ENCODE assay signal across 9 cellular contexts in genomic region chrX:119693996-119694451, GRCh38. TPM values are rescaled to one million over a fixed set of nuclear protein-coding genes. Genes with fewer than 3 reads are reported as not detected.
A peak's percentile ranks its signal among the peaks of the same experiment; 100 is the strongest.
DNase-seq lines count a peak whose midpoint lies in the region; ATAC-seq and TF ChIP-seq lines count a peak whose summit lies in the region.
"Had no signal": no experiment of that assay in that cellular context is flagged by ENCODE, and none has a peak within 500 bp of the region (broad histone marks: within the 10 kb centered on the region; RNA-seq: fewer than 3 reads in every experiment).

No MANE protein-coding gene starts in this region.

- H3K36me3 ChIP-seq in CD4-positive, CD25-positive, alpha-beta regulatory T cell (ENCODE audit: control insufficient read depth, insufficient read depth, low read length), result no peaks in the 10 kb centered on the region
- no peaks in the 10 kb centered on the region for H3K36me3 ChIP-seq in duodenal mucosa (ENCODE audit: control insufficient read depth in 1 of 2, insufficient read depth in 2 of 2, low read length in 2 of 2)

- peak overlapping the region; percentile 97 for H3K27ac ChIP-seq in CD4-positive, CD25-positive, alpha-beta regulatory T cell (ENCODE audit: insufficient read depth, low read length, poor library complexity, severe bottlenecking)
- peak overlapping the region; percentile 89; the same call in 1 of the 2 replicates for H3K27ac ChIP-seq in HL-60 (replicated peaks)
- H3K27ac ChIP-seq in duodenal mucosa (ENCODE audit: low read depth, low read length), result no peak overlapping the region

- intact Hi-C loops in posterior vena cava (cut with DNase I), result no loop called here

- no peaks in the 10 kb centered on the region for H3K9me3 Mint-ChIP-seq in CD4-positive, CD25-positive, alpha-beta regulatory T cell
- peaks cover 63% of the 10 kb centered on the region for H3K9me3 Mint-ChIP-seq in nephron progenitor cell

- TF ChIP-seq CTCF in HL-60 (IDR thresholded peaks at IDR 0.05; ENCODE audit: insufficient read depth, low read length), result no peak
- TF ChIP-seq CTCF in nephron progenitor cell (IDR thresholded peaks at IDR 0.05), result no peak

- H3K9ac ChIP-seq in duodenal mucosa (ENCODE audit: low read depth in 1 of 2, low read length in 2 of 2), result no peak overlapping the region

- DNase-seq in CD4-positive, CD25-positive, alpha-beta regulatory T cell, result no peak
- DNase-seq in HL-60 (ENCODE audit: low read depth in 1 of 2, low spot score in 1 of 2) (no peak), nephron progenitor cell (peak; percentile 33), DMS114 treated with DMSO at 0.1 percent for 48 hours (lab: John Stamatoyannopoulos, UW; ENCODE audit: unreplicated experiment) (no peak), posterior vena cava (ENCODE audit: low spot score) (no peak), occipital lobe (lab: John Stamatoyannopoulos, UW) (no peak)
- DNase-seq: NCI-H1092 had no signal

- no peak overlapping the region for H3K4me3 ChIP-seq in CD4-positive, CD25-positive, alpha-beta regulatory T cell (ENCODE audit: low read depth, low read length)
- H3K4me3 ChIP-seq in HL-60 (replicated peaks; ENCODE audit: insufficient read depth, low read length), result no peak overlapping the region
- H3K4me3 ChIP-seq in duodenal mucosa (ENCODE audit: low read depth in 1 of 2, low read length in 2 of 2), result peak overlapping the region; percentile 63 to 76

- H3K36me3 Mint-ChIP-seq in CD4-positive, CD25-positive, alpha-beta regulatory T cell, result peaks cover 3% of the 10 kb centered on the region
- H3K36me3 Mint-ChIP-seq in nephron progenitor cell (ENCODE audit: low read depth), result peaks cover 5% of the 10 kb centered on the region

- H3K27me3 Mint-ChIP-seq in CD4-positive, CD25-positive, alpha-beta regulatory T cell, result peaks cover 7% of the 10 kb centered on the region
- H3K27me3 Mint-ChIP-seq in nephron progenitor cell (ENCODE audit: low read depth, poor library complexity), result peaks cover 9% of the 10 kb centered on the region

- H3K4me1 ChIP-seq in CD4-positive, CD25-positive, alpha-beta regulatory T cell (ENCODE audit: control insufficient read depth, insufficient read depth, low read length, poor library complexity, severe bottlenecking), result peaks cover 12% of the 10 kb centered on the region
- peaks cover 0 to 4% of the 10 kb centered on the region in 2 donors for H3K4me1 ChIP-seq in duodenal mucosa (ENCODE audit: control insufficient read depth in 1 of 2, insufficient read depth in 2 of 2, low read length in 2 of 2)

- ATAC-seq in CD4-positive, CD25-positive, alpha-beta regulatory T cell (ENCODE audit: low read depth in 2 of 2), result no peak
- ATAC-seq in activated CD4-positive, CD25-positive, alpha-beta regulatory T cell treated with anti-CD3 and anti-CD28 coated beads, Interleukin-2, amount 50 U/mL, for 24 hours, result no peak

- peak overlapping the region; percentile 92 to 98 (median 96) for H3K4me3 Mint-ChIP-seq in CD4-positive, CD25-positive, alpha-beta regulatory T cell
- H3K4me3 Mint-ChIP-seq in nephron progenitor cell, result peak overlapping the region; percentile 84

- H3K27me3 ChIP-seq in CD4-positive, CD25-positive, alpha-beta regulatory T cell (ENCODE audit: control insufficient read depth, insufficient read depth, low read length), result no peaks in the 10 kb centered on the region
- H3K27me3 ChIP-seq in HL-60 (ENCODE audit: insufficient read depth, poor library complexity, severe bottlenecking), result no peaks in the 10 kb centered on the region
- H3K27me3 ChIP-seq in duodenal mucosa (ENCODE audit: control insufficient read depth in 1 of 2, insufficient read depth in 2 of 2, low read length in 2 of 2), result no peaks in the 10 kb centered on the region

- no peaks in the 10 kb centered on the region for H3K9me3 ChIP-seq in CD4-positive, CD25-positive, alpha-beta regulatory T cell (ENCODE audit: control insufficient read depth in 2 of 2, low read length in 2 of 2)
- no peaks in the 10 kb centered on the region for H3K9me3 ChIP-seq in duodenal mucosa (ENCODE audit: control insufficient read depth in 1 of 2, low read length in 2 of 2)

- peak overlapping the region in 2 of 3 donors; percentile 52 to 93 for H3K27ac Mint-ChIP-seq in CD4-positive, CD25-positive, alpha-beta regulatory T cell
- H3K27ac Mint-ChIP-seq in nephron progenitor cell, result peak overlapping the region; percentile 83

- H3K4me1 Mint-ChIP-seq in CD4-positive, CD25-positive, alpha-beta regulatory T cell, result peaks cover under 1 to 49% (median 12%) of the 10 kb centered on the region in 4 donors
- peaks cover 48% of the 10 kb centered on the region for H3K4me1 Mint-ChIP-seq in nephron progenitor cell

RNA-seq across cellular contexts. Expression of gene SEPTIN6, which starts 1.1 kb away (rescaled TPM):
- 290 TPM for total RNA-seq in CD4-positive, CD25-positive, alpha-beta regulatory T cell
- 100 to 1,000 TPM; 144 to 201 (median 191) TPM for polyA plus RNA-seq in CD4-positive, CD25-positive, alpha-beta regulatory T cell
- 10 to 100 TPM; 19.4 to 22.3 TPM for total RNA-seq in posterior vena cava
- total RNA-seq in occipital lobe, result 43.0 TPM

Comparison
In these comparisons a context has a peak if more than half of its experiments do, and no peak if none do; other contexts are left out.
1. H3K4me3 ChIP-seq: peak in duodenal mucosa (2 of 2); none in CD4-positive, CD25-positive, alpha-beta regulatory T cell (single experiment) and HL-60 (single experiment).